1 cellular context compared by ENCODE assay signal in the genomic region with DNA sequence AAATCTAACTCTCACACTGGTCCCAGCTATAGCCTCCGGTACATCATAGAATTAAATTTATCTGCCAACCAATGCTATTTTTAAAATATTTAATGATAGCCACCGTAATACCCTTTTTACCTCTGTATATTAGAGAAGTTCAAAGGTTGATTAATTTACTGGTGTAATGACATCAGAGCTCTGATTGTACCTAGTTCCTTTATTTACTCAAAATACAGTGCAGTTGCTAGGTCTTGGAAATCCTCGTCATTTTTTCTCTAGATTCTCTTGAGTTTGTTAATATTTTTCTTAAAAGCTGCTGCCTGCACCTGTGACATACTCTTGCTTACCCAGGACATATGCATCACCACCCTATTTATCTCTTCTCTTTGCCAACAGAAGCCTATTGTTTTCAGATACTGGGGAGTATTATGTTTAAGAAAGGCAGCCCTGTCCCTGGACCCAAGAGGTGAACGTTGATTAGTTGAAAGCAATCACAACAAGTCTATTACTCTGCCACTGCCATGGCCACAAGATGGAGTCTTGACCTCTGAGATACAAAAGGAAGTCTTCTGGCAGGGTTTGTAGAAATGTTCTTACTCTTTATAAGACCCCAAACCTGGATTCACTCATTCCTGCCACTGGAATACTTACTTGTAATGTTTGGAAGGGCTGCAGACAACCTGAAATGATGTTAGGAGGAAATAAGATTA.
TF ChIP-seq lines count a peak whose summit lies in the region.

No MANE protein-coding gene starts in this region.

TF ChIP-seq in HCT116, 20 proteins besides CTCF, POLR2A, EP300 and RAD21:
- TF ChIP-seq EGR1 (IDR thresholded peaks at IDR 0.05; ENCODE audit: low read depth) (no peak), ZFX (IDR thresholded peaks at IDR 0.05) (no peak), POLR2AphosphoS5 (IDR thresholded peaks at IDR 0.05; ENCODE audit: low read depth, low read length) (no peak), SP1 (IDR thresholded peaks at IDR 0.05; ENCODE audit: low read depth) (no peak), ZNF274 (IDR thresholded peaks at IDR 0.05; ENCODE audit: low read depth, low read length) (no peak), CEBPB (IDR thresholded peaks at IDR 0.05; ENCODE audit: low read depth) (no peak), FOSL1 (IDR thresholded peaks at IDR 0.05; ENCODE audit: low read depth) (no peak), ELF1 (IDR thresholded peaks at IDR 0.05; ENCODE audit: borderline replicate concordance, low read depth) (no peak), TCF7L2 (IDR thresholded peaks at IDR 0.05; ENCODE audit: borderline replicate concordance, extremely low read depth, insufficient read depth, insufficient read length) (no peak), SIN3A (IDR thresholded peaks at IDR 0.05; ENCODE audit: low read depth) (no peak), CBX3 (IDR thresholded peaks at IDR 0.05; ENCODE audit: low read depth) (no peak), JUND (IDR thresholded peaks at IDR 0.05) (no peak), SRF (IDR thresholded peaks at IDR 0.05; ENCODE audit: low read depth) (no peak), EZH2phosphoT487 (IDR thresholded peaks at IDR 0.05; ENCODE audit: borderline replicate concordance) (no peak), EZH2 (IDR thresholded peaks at IDR 0.05) (no peak)
- TF ChIP-seq, protein P1, sequence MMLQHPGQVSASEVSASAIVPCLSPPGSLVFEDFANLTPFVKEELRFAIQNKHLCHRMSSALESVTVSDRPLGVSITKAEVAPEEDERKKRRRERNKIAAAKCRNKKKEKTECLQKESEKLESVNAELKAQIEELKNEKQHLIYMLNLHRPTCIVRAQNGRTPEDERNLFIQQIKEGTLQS (IDR thresholded peaks at IDR 0.05), result no peak
- TF ChIP-seq, protein P2, sequence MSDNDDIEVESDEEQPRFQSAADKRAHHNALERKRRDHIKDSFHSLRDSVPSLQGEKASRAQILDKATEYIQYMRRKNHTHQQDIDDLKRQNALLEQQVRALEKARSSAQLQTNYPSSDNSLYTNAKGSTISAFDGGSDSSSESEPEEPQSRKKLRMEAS (IDR thresholded peaks at IDR 0.05), result no peak
- TF ChIP-seq, protein P3, sequence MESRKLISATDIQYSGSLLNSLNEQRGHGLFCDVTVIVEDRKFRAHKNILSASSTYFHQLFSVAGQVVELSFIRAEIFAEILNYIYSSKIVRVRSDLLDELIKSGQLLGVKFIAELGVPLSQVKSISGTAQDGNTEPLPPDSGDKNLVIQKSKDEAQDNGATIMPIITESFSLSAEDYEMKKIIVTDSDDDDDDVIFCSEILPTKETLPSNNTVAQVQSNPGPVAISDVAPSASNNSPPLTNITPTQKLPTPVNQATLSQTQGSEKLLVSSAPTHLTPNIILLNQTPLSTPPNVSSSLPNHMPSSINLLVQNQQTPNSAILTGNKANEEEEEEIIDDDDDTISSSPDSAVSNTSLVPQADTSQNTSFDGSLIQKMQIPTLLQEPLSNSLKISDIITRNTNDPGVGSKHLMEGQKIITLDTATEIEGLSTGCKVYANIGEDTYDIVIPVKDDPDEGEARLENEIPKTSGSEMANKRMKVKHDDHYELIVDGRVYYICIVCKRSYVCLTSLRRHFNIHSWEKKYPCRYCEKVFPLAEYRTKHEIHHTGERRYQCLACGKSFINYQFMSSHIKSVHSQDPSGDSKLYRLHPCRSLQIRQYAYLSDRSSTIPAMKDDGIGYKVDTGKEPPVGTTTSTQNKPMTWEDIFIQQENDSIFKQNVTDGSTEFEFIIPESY (IDR thresholded peaks at IDR 0.05; ENCODE audit: extremely low read depth, insufficient replicate concordance, low read length), result no peak
